14 cellular contexts compared by ENCODE assay signal in the genomic region with DNA sequence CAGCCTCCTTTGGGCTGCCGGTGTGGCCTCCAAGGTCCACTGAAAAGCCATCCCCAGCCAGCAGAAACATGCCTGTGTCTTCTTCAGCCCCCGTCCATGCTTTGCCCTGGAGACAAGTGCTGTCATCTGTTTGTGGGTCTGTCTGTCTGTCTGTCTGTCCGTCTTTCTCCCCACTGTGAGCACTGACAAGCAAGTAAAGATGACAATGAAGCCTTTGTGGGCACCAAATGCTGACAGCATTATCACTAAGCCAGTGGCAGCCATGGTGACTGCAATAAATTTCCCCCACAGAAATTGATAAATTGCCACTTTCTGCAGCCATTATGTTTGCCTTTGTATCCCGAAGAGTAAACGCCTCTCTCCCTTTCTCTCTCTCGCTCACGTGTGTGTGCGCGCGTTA. TPM values are rescaled to one million over a fixed set of nuclear protein-coding genes. Genes with fewer than 3 reads are reported as not detected.
DNase-seq lines count a peak whose midpoint lies in the region; TF ChIP-seq lines count a peak whose summit lies in the region.
"Had no signal": no experiment of that assay in that cellular context is flagged by ENCODE, and none has a peak within 500 bp of the region (broad histone marks: within the 10 kb centered on the region; RNA-seq: fewer than 3 reads in every experiment).

No MANE protein-coding gene starts in this region.

- H4K5ac ChIP-seq in H9 (ENCODE audit: insufficient read length, low read depth, low read length), result no peak overlapping the region

- H3K4me3 ChIP-seq in neural cell (ENCODE audit: low read length), result no peak overlapping the region
- no peak overlapping the region for H3K4me3 ChIP-seq in skeletal muscle satellite cell (ENCODE audit: low read length)

- H3K4me1 Mint-ChIP-seq in H9 (peaks cover 33 to 46% of the 10 kb centered on the region in 2 experiments), brain (peaks cover 36% of the 10 kb centered on the region)
- H3K4me1 Mint-ChIP-seq in activated T-helper 1 cell treated with anti-CD3 and anti-CD28 coated beads, Interleukin-12 subunit alpha, Interleukin-12 subunit beta, Interleukin-2, Interleukin-4 antibody, amounts not matched to agents 30 ng/mL and 10 ng/mL and 1 ng/mL, durations not matched to agents 14 hours and 24 hours and 36 hours (ENCODE audit: low read depth), result no peaks in the 10 kb centered on the region

- no peak overlapping the region for H4K91ac ChIP-seq in H9 (ENCODE audit: insufficient read length, low read depth, low read length)

- no peaks in the 10 kb centered on the region; the same call in 1 of the 2 replicates for H3K4me1 ChIP-seq in H9 (ENCODE audit: insufficient read depth, low read length)
- peaks cover 57% of the 10 kb centered on the region for H3K4me1 ChIP-seq in skeletal muscle satellite cell (ENCODE audit: control insufficient read depth, insufficient read depth, low read length)

- TF ChIP-seq RAD21 in neural cell (conservative IDR thresholded peaks at IDR 0.05), result no peak

- H4K20me1 ChIP-seq in H9 (ENCODE audit: control insufficient read depth, insufficient read depth, insufficient read length), result no peaks in the 10 kb centered on the region
- H4K20me1 ChIP-seq in neural cell (ENCODE audit: insufficient read depth), result no peaks in the 10 kb centered on the region

- no peak overlapping the region for H2BK15ac ChIP-seq in H9 (ENCODE audit: low read depth, low read length)

- no peaks in the 10 kb centered on the region for H3K79me1 ChIP-seq in H9 (ENCODE audit: insufficient read depth, low read depth, low read length, poor library complexity, severe bottlenecking)

- no peak overlapping the region for H3K18ac ChIP-seq in H9 (ENCODE audit: insufficient read length, low read depth, low read length)

- H3K4me2 ChIP-seq in H9 (ENCODE audit: insufficient read depth, insufficient read length, low read length), result no peak overlapping the region
- no peak overlapping the region for H3K4me2 ChIP-seq in neural cell (ENCODE audit: low read length)
- peak overlapping the region; percentile 79 for H3K4me2 ChIP-seq in skeletal muscle satellite cell (ENCODE audit: low read length)

- no peak for TF ChIP-seq CTCF in H9 (conservative IDR thresholded peaks at IDR 0.05)
- no peak for TF ChIP-seq CTCF in brain (conservative IDR thresholded peaks at IDR 0.05)
- TF ChIP-seq CTCF in neural cell (IDR thresholded peaks at IDR 0.05; ENCODE audit: poor library complexity, severe bottlenecking), result no peak

- no peak overlapping the region for H3K14ac ChIP-seq in H9 (ENCODE audit: insufficient read depth, low read length)

- H3K23me2 ChIP-seq in H9 (ENCODE audit: insufficient read length, low read depth, low read length, poor library complexity, severe bottlenecking), result peaks cover 2% of the 10 kb centered on the region

- H3K36me3 Mint-ChIP-seq in H9 (ENCODE audit: insufficient read depth in 1 of 3, low read depth in 3 of 3) (peaks cover 0 to 5% (median 0%) of the 10 kb centered on the region in 3 experiments; a peak in 2 of 7 replicates), brain (no peaks in the 10 kb centered on the region)
- no peaks in the 10 kb centered on the region for H3K36me3 Mint-ChIP-seq in activated T-helper 1 cell treated with anti-CD3 and anti-CD28 coated beads, Interleukin-12 subunit alpha, Interleukin-12 subunit beta, Interleukin-2, Interleukin-4 antibody, amounts not matched to agents 30 ng/mL and 10 ng/mL and 1 ng/mL, durations not matched to agents 14 hours and 24 hours and 36 hours (ENCODE audit: low read depth)

- H2BK120ac ChIP-seq in H9 (ENCODE audit: low read depth, low read length, poor library complexity, severe bottlenecking), result no peak overlapping the region

- no peak overlapping the region for H2BK12ac ChIP-seq in H9 (ENCODE audit: insufficient read length, low read depth, low read length)

- H3K9me3 Mint-ChIP-seq in H9 (no peaks in the 10 kb centered on the region), brain (no peaks in the 10 kb centered on the region)
- no peaks in the 10 kb centered on the region for H3K9me3 Mint-ChIP-seq in activated T-helper 1 cell treated with anti-CD3 and anti-CD28 coated beads, Interleukin-12 subunit alpha, Interleukin-12 subunit beta, Interleukin-2, Interleukin-4 antibody, amounts not matched to agents 30 ng/mL and 10 ng/mL and 1 ng/mL, durations not matched to agents 14 hours and 24 hours and 36 hours

- TF ChIP-seq EP300 in neural cell (conservative IDR thresholded peaks at IDR 0.05; ENCODE audit: poor library complexity, severe bottlenecking), result peak; percentile 80

- H3K27me3 ChIP-seq in H9 (ENCODE audit: insufficient read depth, low read length), result no peaks in the 10 kb centered on the region
- H3K27me3 ChIP-seq in neural cell (ENCODE audit: insufficient read depth, low read depth, low read length), result peaks cover 11% of the 10 kb centered on the region
- H3K27me3 ChIP-seq in skeletal muscle satellite cell (ENCODE audit: control insufficient read depth, insufficient read depth, low read length), result no peaks in the 10 kb centered on the region

- H3K27ac Mint-ChIP-seq in H9, result peak overlapping the region in 2 of 3 experiments; percentile 28 to 88; a peak in 2 of 7 replicates
- H3K27ac Mint-ChIP-seq in brain, result peak overlapping the region; percentile 43 to 88 (median 84)
- H3K27ac Mint-ChIP-seq in activated T-helper 1 cell treated with anti-CD3 and anti-CD28 coated beads, Interleukin-12 subunit alpha, Interleukin-12 subunit beta, Interleukin-2, Interleukin-4 antibody, amounts not matched to agents 30 ng/mL and 10 ng/mL and 1 ng/mL, durations not matched to agents 14 hours and 24 hours and 36 hours, result no peak overlapping the region

- H3K27ac ChIP-seq in H9 (ENCODE audit: insufficient read length, low read depth, low read length) (no peak overlapping the region), neural cell (ENCODE audit: low read length) (no peak overlapping the region)
- H3K27ac ChIP-seq: RWPE1 had no signal

- WGBS in H9 (ENCODE audit: extremely low coverage, insufficient read length, low lambda C conversion rate), result no CpG with 5 or more reads among the region's 10 CpGs

- no peak overlapping the region for H3K56ac ChIP-seq in H9 (ENCODE audit: insufficient read length, low read depth, low read length)

- intact Hi-C loops in activated T-helper 1 cell treated with anti-CD3 and anti-CD28 coated beads, Interleukin-12 subunit alpha, Interleukin-12 subunit beta, Interleukin-2, Interleukin-4 antibody, amounts not matched to agents 30 ng/mL and 10 ng/mL and 1 ng/mL, durations not matched to agents 14 hours and 24 hours and 36 hours (cut with micrococcal nuclease), result no loop called here

- no peak overlapping the region for H2AK5ac ChIP-seq in H9 (ENCODE audit: insufficient read length, low read length)

- no peak overlapping the region for H2BK20ac ChIP-seq in H9 (ENCODE audit: low read depth, low read length, poor library complexity, severe bottlenecking)

- H3K79me2 ChIP-seq in H9 (ENCODE audit: insufficient read depth, low read length) (no peaks in the 10 kb centered on the region), neural cell (replicated peaks; ENCODE audit: insufficient read depth, low read length) (no peaks in the 10 kb centered on the region)

- no peak overlapping the region for H3K9ac ChIP-seq in H9 (ENCODE audit: extremely low read depth, insufficient read length, low read length)
- no peak overlapping the region for H3K9ac ChIP-seq in neural cell (ENCODE audit: low read length)
- H3K9ac ChIP-seq in skeletal muscle satellite cell (ENCODE audit: low read depth, low read length), result no peak overlapping the region

- no peak overlapping the region for H3T11ph ChIP-seq in H9 (ENCODE audit: low read length)

- H4K8ac ChIP-seq in H9 (replicated peaks; ENCODE audit: insufficient read length, low read depth, low read length), result no peak overlapping the region

- H2AFZ ChIP-seq in H9 (ENCODE audit: low read length), result no peak overlapping the region
- no peak overlapping the region for H2AFZ ChIP-seq in neural cell (ENCODE audit: low read depth, low read length)

- DNase-seq in H9 (no peak), DMS153 (lab: John Stamatoyannopoulos, UW) (no peak), H4 (ENCODE audit: low spot score) (no peak)
- DNase-seq in activated T-helper 1 cell treated with anti-CD3 and anti-CD28 coated beads, Interleukin-12 subunit alpha, Interleukin-12 subunit beta, Interleukin-2, Interleukin-4 antibody, amounts not matched to agents 30 ng/mL and 10 ng/mL and 1 ng/mL, durations not matched to agents 14 hours and 24 hours and 36 hours (ENCODE audit: low spot score), result no peak
- DNase-seq: ACHN, Caco-2, NCI-H1048, NCI-H1694, NCI-H226, NCI-H526 treated with DMSO at 0.1 percent for 48 hours had no signal

- no peaks in the 10 kb centered on the region for H3F3A ChIP-seq in neural cell (ENCODE audit: insufficient read depth, low read length, poor library complexity, severe bottlenecking)

- H3K27me3 Mint-ChIP-seq in H9 (ENCODE audit: low read depth) (peaks cover 3% of the 10 kb centered on the region), brain (peaks cover 21% of the 10 kb centered on the region)
- peaks cover 13% of the 10 kb centered on the region for H3K27me3 Mint-ChIP-seq in activated T-helper 1 cell treated with anti-CD3 and anti-CD28 coated beads, Interleukin-12 subunit alpha, Interleukin-12 subunit beta, Interleukin-2, Interleukin-4 antibody, amounts not matched to agents 30 ng/mL and 10 ng/mL and 1 ng/mL, durations not matched to agents 14 hours and 24 hours and 36 hours (ENCODE audit: insufficient read depth)

- H3K9me3 ChIP-seq in H9 (ENCODE audit: control insufficient read depth, low read depth, low read length), result no peaks in the 10 kb centered on the region
- no peaks in the 10 kb centered on the region for H3K9me3 ChIP-seq in neural cell (ENCODE audit: low read length)
- H3K9me3 ChIP-seq in skeletal muscle satellite cell (replicated peaks; ENCODE audit: low read length), result no peaks in the 10 kb centered on the region
- H3K9me3 ChIP-seq: Caco-2 had no signal

- no peak overlapping the region for H3K4me3 Mint-ChIP-seq in H9
- peak overlapping the region in 3 of 5 experiments; percentile 7 to 64 (median 27) for H3K4me3 Mint-ChIP-seq in brain
- no peak overlapping the region for H3K4me3 Mint-ChIP-seq in activated T-helper 1 cell treated with anti-CD3 and anti-CD28 coated beads, Interleukin-12 subunit alpha, Interleukin-12 subunit beta, Interleukin-2, Interleukin-4 antibody, amounts not matched to agents 30 ng/mL and 10 ng/mL and 1 ng/mL, durations not matched to agents 14 hours and 24 hours and 36 hours

- H3K9me2 ChIP-seq in neural cell (ENCODE audit: insufficient read depth, low read length), result no peaks in the 10 kb centered on the region

- no peak overlapping the region for H3K4ac ChIP-seq in H9 (ENCODE audit: low read depth, low read length)

- no peak overlapping the region for H3K23ac ChIP-seq in H9 (ENCODE audit: insufficient read length, low read depth, low read length)

- H2BK5ac ChIP-seq in H9 (ENCODE audit: insufficient read length, low read length), result no peak overlapping the region

- H3K36me3 ChIP-seq in neural cell (ENCODE audit: insufficient read depth, low read length) (no peaks in the 10 kb centered on the region), skeletal muscle satellite cell (ENCODE audit: insufficient read depth, low read length) (no peaks in the 10 kb centered on the region)

RNA-seq across cellular contexts. Expression of gene STEAP3, which starts 6.6 kb away (rescaled TPM):
- 15.4 and 15.9 TPM in 2 replicates for total RNA-seq in H9 (2021)
- 10.9 TPM for polyA plus RNA-seq in brain (ENCODE audit: insufficient read depth, low read depth, low replicate concordance)
- 0.08 TPM in 1 of 2 replicates, not detected in the other for polyA plus RNA-seq in neural cell
- not detected in 2 replicates for polyA minus RNA-seq in neural cell
- 69.7 and 93.7 TPM in 2 replicates for total RNA-seq in skeletal muscle satellite cell (2012; rRNA removed)
- 0.07 and 0.13 TPM in 2 replicates for total RNA-seq in activated T-helper 1 cell treated with anti-CD3 and anti-CD28 coated beads, Interleukin-12 subunit alpha, Interleukin-12 subunit beta, Interleukin-2, Interleukin-4 antibody, amounts not matched to agents 30 ng/mL and 10 ng/mL and 1 ng/mL, durations not matched to agents 14 hours and 24 hours and 36 hours
- 14.0 and 17.7 TPM in 2 replicates for total RNA-seq in H4 (2014; rRNA removed; shearing (Covaris generic))

Comparison
In these comparisons a context has a peak if more than half of its experiments do, and no peak if none do; other contexts are left out.
1. H3K4me3 Mint-ChIP-seq: peak in brain (3 of 5); none in H9 (0 of 2) and activated T-helper 1 cell treated with anti-CD3 and anti-CD28 coated beads, Interleukin-12 subunit alpha, Interleukin-12 subunit beta, Interleukin-2, Interleukin-4 antibody, amounts not matched to agents 30 ng/mL and 10 ng/mL and 1 ng/mL, durations not matched to agents 14 hours and 24 hours and 36 hours (single experiment).
2. RNA of gene STEAP3, which starts 6.6 kb away (total RNA-seq): 14.0 to 17.7 TPM in H4 and 15.4 to 15.9 TPM in H9; 0.07 to 0.13 TPM in activated T-helper 1 cell treated with anti-CD3 and anti-CD28 coated beads, Interleukin-12 subunit alpha, Interleukin-12 subunit beta, Interleukin-2, Interleukin-4 antibody, amounts not matched to agents 30 ng/mL and 10 ng/mL and 1 ng/mL, durations not matched to agents 14 hours and 24 hours and 36 hours; every median in the first group is over 10 times any median in the second.